Comparison of ENCODE assay signal across 14 cellular contexts in the genomic region with DNA sequence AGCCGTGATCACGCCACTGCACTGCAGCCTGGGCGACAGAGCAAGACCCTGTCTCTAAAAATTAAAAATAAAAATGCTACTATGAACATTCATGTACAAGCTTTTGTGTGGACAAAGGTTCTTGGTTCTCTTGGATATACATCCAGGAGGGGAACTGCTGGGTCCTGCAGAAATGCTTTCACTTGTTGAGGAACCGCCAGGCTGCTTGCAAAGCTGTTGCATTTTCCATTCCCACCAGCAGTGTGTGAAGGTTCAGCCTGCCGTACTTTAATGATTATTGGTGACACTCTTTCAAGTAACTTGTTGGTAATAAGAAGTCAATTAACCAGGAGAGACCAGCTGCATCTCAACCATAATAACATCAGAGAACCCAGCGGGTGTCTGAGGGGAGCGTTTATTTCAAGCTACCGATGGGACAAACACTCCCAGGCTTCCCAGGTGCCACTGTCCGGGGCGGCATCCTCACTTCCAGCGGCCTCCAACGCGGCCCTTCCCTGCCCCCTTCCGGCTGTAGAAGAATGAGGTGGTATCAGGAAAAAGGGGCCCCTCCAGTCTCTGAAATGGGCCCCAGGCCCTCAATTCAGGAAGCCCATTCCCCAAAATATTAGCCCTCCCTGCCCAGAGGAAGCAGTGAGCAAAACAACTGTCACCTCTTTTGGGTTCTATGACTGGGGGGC. TPM values are rescaled to one million over a fixed set of nuclear protein-coding genes. Genes with fewer than 3 reads are reported as not detected.
DNase-seq lines count a peak whose midpoint lies in the region; ATAC-seq and TF ChIP-seq lines count a peak whose summit lies in the region.
"Had no signal": no experiment of that assay in that cellular context is flagged by ENCODE, and none has a peak within 500 bp of the region (broad histone marks: within the 10 kb centered on the region; RNA-seq: fewer than 3 reads in every experiment).

No MANE protein-coding gene starts in this region.

- H3K4me2 ChIP-seq in BLaER1 treated with 17β-estradiol and CSF1 and Interleukin-3, amounts not matched to agents 10 nM and 100 nM: peak overlapping the region; percentile 30 to 84 (median 71); a peak in 19 of 22 replicates

- no peak for DNase-seq in GM10266 (ENCODE audit: extremely low spot score)
- peak; percentile 58 for DNase-seq in RPMI8226
- no peak for DNase-seq in right lobe of liver
- no peak for DNase-seq in DMS153 treated with DMSO at 0.1 percent for 48 hours (lab: John Stamatoyannopoulos, UW; ENCODE audit: unreplicated experiment)
- DNase-seq in NCI-H1436 (lab: John Stamatoyannopoulos, UW): no peak
- no peak for DNase-seq in AML-193 (lab: John Stamatoyannopoulos, UW)
- DNase-seq: naive thymus-derived CD8-positive, alpha-beta T cell; T-cell had no signal

- H4K20me1 ChIP-seq in BLaER1 treated with 17β-estradiol and CSF1 and Interleukin-3, amounts not matched to agents 10 nM and 100 nM: peaks cover 0 to 22% (median 0%) of the 10 kb centered on the region in 11 experiments; a peak in 2 of 22 replicates

- H3K27ac ChIP-seq in BLaER1 treated with 17β-estradiol and CSF1 and Interleukin-3, amounts not matched to agents 10 nM and 100 nM: peak overlapping the region in 6 of 11 experiments; percentile 60 to 76 (median 62); a peak in 5 of 22 replicates
- no peak overlapping the region for H3K27ac ChIP-seq in right lobe of liver

- no peaks in the 10 kb centered on the region for H3K9me3 ChIP-seq in BLaER1 treated with 17β-estradiol and CSF1 and Interleukin-3, amounts not matched to agents 10 nM and 100 nM (replicated peaks in 1 of 11)
- no peaks in the 10 kb centered on the region for H3K9me3 ChIP-seq in right lobe of liver

- H3K4me1 ChIP-seq in BLaER1 treated with 17β-estradiol and CSF1 and Interleukin-3, amounts not matched to agents 10 nM and 100 nM: peaks cover 36 to 44% (median 40%) of the 10 kb centered on the region in 10 experiments
- H3K4me1 ChIP-seq in right lobe of liver: no peaks in the 10 kb centered on the region

- ATAC-seq in right lobe of liver (peak in 3 of 4 donors; percentile 31 to 40 (median 33)), GM18858 (IDR thresholded peaks at IDR 0.05; ENCODE audit: unreplicated experiment) (no peak)
- ATAC-seq: naive thymus-derived CD8-positive, alpha-beta T cell; T-cell had no signal

- intact Hi-C loops in right lobe of liver (cut with DNase I): no loop called here

- 0 out of 22 replicates have a peak overlapping the region, but pooled peaks of 1 of the 11 experiments have one; percentile 65 for H3K9ac ChIP-seq in BLaER1 treated with 17β-estradiol and CSF1 and Interleukin-3, amounts not matched to agents 10 nM and 100 nM

- H3K36me3 ChIP-seq in BLaER1 treated with 17β-estradiol and CSF1 and Interleukin-3, amounts not matched to agents 10 nM and 100 nM: peaks cover 0 to 32% (median 10%) of the 10 kb centered on the region in 11 experiments; a peak in 8 of 22 replicates
- H3K36me3 ChIP-seq in right lobe of liver: no peaks in the 10 kb centered on the region

- WGBS in right lobe of liver (ENCODE audit: insufficient coverage, low coverage, low lambda C conversion rate, missing lambda C conversion rate): 41% methylated on average over 9 of the region's 14 CpGs

- TF ChIP-seq POLR2A in right lobe of liver (IDR thresholded peaks at IDR 0.05): no peak

- H3K27me3 ChIP-seq in BLaER1 treated with 17β-estradiol and CSF1 and Interleukin-3, amounts not matched to agents 10 nM and 100 nM: no peaks in the 10 kb centered on the region
- peaks cover 0 to 3% of the 10 kb centered on the region in 2 donors for H3K27me3 ChIP-seq in right lobe of liver

- no peak overlapping the region for H3K4me3 ChIP-seq in BLaER1 treated with 17β-estradiol and CSF1 and Interleukin-3, amounts not matched to agents 10 nM and 100 nM
- no peak overlapping the region for H3K4me3 ChIP-seq in right lobe of liver

- peak; percentile 37 for TF ChIP-seq CTCF in GM10266 (IDR thresholded peaks at IDR 0.05; ENCODE audit: control insufficient read depth, insufficient read depth, low read depth, missing control alignments)
- peak in 1 of 4 donors; percentile 14 for TF ChIP-seq CTCF in right lobe of liver (IDR thresholded peaks at IDR 0.05)

RNA-seq across cellular contexts. Expression of gene PPP1R12C, which starts 15.2 kb away (rescaled TPM):
- 10 to 100 TPM; 35.6 to 48.1 (median 41.7) TPM for total RNA-seq in right lobe of liver

RNA-seq across cellular contexts. Expression of gene TNNT1, which starts 16.4 kb away (rescaled TPM):
- total RNA-seq in right lobe of liver: 10 to 100 TPM in 1 of 6 experiments, 1 to 10 TPM in 3, not detected in 2; 1.2 to 10.9 (median 1.6) TPM
- total RNA-seq: naive thymus-derived CD8-positive, alpha-beta T cell had no signal

RNA-seq across cellular contexts. Expression of gene TNNI3, which starts 24.9 kb away (rescaled TPM):
- under 1 TPM in 3 of 6 experiments, not detected in 3; 0.43 to 0.83 (median 0.62) TPM for total RNA-seq in right lobe of liver
- total RNA-seq: astrocyte; naive thymus-derived CD8-positive, alpha-beta T cell; subcutaneous adipose tissue; T-cell had no signal

RNA-seq across cellular contexts. Expression of gene DNAAF3, which starts 33.8 kb away (rescaled TPM):
- total RNA-seq in right lobe of liver: 1 to 10 TPM in 2 of 6 experiments, under 1 TPM in 4; 0.22 to 4.3 (median 0.49) TPM
- total RNA-seq: frontal cortex; naive thymus-derived CD8-positive, alpha-beta T cell; skeletal muscle tissue; T-cell had no signal

RNA-seq across cellular contexts. Expression of gene SYT5, which starts 47.5 kb away (rescaled TPM):
- 1 to 10 TPM in 1 of 6 experiments, under 1 TPM in 1, not detected in 4; 0.06 to 1.7 TPM for total RNA-seq in right lobe of liver
- total RNA-seq: naive thymus-derived CD8-positive, alpha-beta T cell; skeletal muscle tissue; subcutaneous adipose tissue had no signal

Comparison
In these comparisons a context has a peak if more than half of its experiments do, and no peak if none do; other contexts are left out.
1. H3K27ac ChIP-seq: peak in BLaER1 treated with 17β-estradiol and CSF1 and Interleukin-3, amounts not matched to agents 10 nM and 100 nM (6 of 11); none in right lobe of liver (0 of 3).